In genomic region chr17:4420692-4421131, GRCh38 we compare ENCODE assay signal across 8 cellular contexts. TPM values are rescaled to one million over a fixed set of nuclear protein-coding genes. Genes with fewer than 3 reads are reported as not detected.
DNase-seq lines count a peak whose midpoint lies in the region; ATAC-seq and TF ChIP-seq lines count a peak whose summit lies in the region.

No MANE protein-coding gene starts in this region.

- H3K27ac ChIP-seq in MM.1S (ENCODE audit: low read length) (no peak overlapping the region), SJSA1 (no peak overlapping the region)

- DNase-seq in GDM1 (lab: John Stamatoyannopoulos, UW) (peak; percentile 77), MM.1S (peak; percentile 87), SJSA1 (ENCODE audit: low read depth in 1 of 2, low spot score in 2 of 2) (peak; percentile 31 to 50), glutamatergic neuron (peak; percentile 54), pons (ENCODE audit: low spot score) (peak; percentile 86)
- DNase-seq in activated naive CD4-positive, alpha-beta T cell treated with anti-CD3 and anti-CD28 coated beads, Interleukin-2, amount 50 U/mL, for 72 hours (ENCODE audit: low spot score in 2 of 2), result peak in 1 of 2 donors; percentile 66

- peak overlapping the region; percentile 61 for H3K4me2 ChIP-seq in MM.1S (ENCODE audit: low read depth, low read length)

- H3K9me3 Mint-ChIP-seq in activated naive CD4-positive, alpha-beta T cell treated with anti-CD3 and anti-CD28 coated beads, Interleukin-2, amount 50 U/mL, for 72 hours, result no peaks in the 10 kb centered on the region
- H3K9me3 Mint-ChIP-seq in glutamatergic neuron (ENCODE audit: unreplicated experiment), result peaks cover 3% of the 10 kb centered on the region

- H3K27me3 ChIP-seq in MM.1S (replicated peaks; ENCODE audit: insufficient read depth, low read length) (no peaks in the 10 kb centered on the region), SJSA1 (replicated peaks) (no peaks in the 10 kb centered on the region)

- H3K27ac Mint-ChIP-seq in activated naive CD4-positive, alpha-beta T cell treated with anti-CD3 and anti-CD28 coated beads, Interleukin-2, amount 50 U/mL, for 72 hours, result no peak overlapping the region
- H3K27ac Mint-ChIP-seq in glutamatergic neuron (ENCODE audit: unreplicated experiment), result no peak overlapping the region

- peak; percentile 93 to 96 for ATAC-seq in activated naive CD4-positive, alpha-beta T cell treated with anti-CD3 and anti-CD28 coated beads, Interleukin-2, amount 50 U/mL, for 72 hours
- ATAC-seq in GM19455 (IDR thresholded peaks at IDR 0.05; ENCODE audit: unreplicated experiment), result no peak
- ATAC-seq in HG02610 (IDR thresholded peaks at IDR 0.05; ENCODE audit: unreplicated experiment), result no peak

- H3K27me3 Mint-ChIP-seq in glutamatergic neuron (ENCODE audit: unreplicated experiment), result no peaks in the 10 kb centered on the region

- H3K4me1 Mint-ChIP-seq in glutamatergic neuron (ENCODE audit: low read depth, unreplicated experiment), result peaks cover 7% of the 10 kb centered on the region

- no peak overlapping the region for H3K4me3 Mint-ChIP-seq in glutamatergic neuron (ENCODE audit: unreplicated experiment)

- no peaks in the 10 kb centered on the region for H3K36me3 Mint-ChIP-seq in activated naive CD4-positive, alpha-beta T cell treated with anti-CD3 and anti-CD28 coated beads, Interleukin-2, amount 50 U/mL, for 72 hours
- H3K36me3 Mint-ChIP-seq in glutamatergic neuron (ENCODE audit: unreplicated experiment), result no peaks in the 10 kb centered on the region

- peak overlapping the region; percentile 51 for H2AFZ ChIP-seq in MM.1S (ENCODE audit: low read length)

- peak; percentile 86 for TF ChIP-seq CTCF in MM.1S (IDR thresholded peaks at IDR 0.05; ENCODE audit: low read length)
- peak; percentile 91 for TF ChIP-seq CTCF in glutamatergic neuron (IDR thresholded peaks at IDR 0.05; ENCODE audit: partially characterized antibody, unreplicated experiment)

- no peaks in the 10 kb centered on the region for H3K9me2 ChIP-seq in MM.1S (replicated peaks; ENCODE audit: insufficient read depth, low read length)

- H3K36me3 ChIP-seq in MM.1S (replicated peaks; ENCODE audit: insufficient read depth, low read length), result no peaks in the 10 kb centered on the region
- H3K36me3 ChIP-seq in SJSA1, result no peaks in the 10 kb centered on the region

- no peaks in the 10 kb centered on the region for H3F3A ChIP-seq in MM.1S (ENCODE audit: insufficient read depth, low read length)

- peak overlapping the region; percentile 7; the same call in 1 of the 2 replicates for H3K4me3 ChIP-seq in MM.1S (ENCODE audit: low read length)
- H3K4me3 ChIP-seq in SJSA1, result no peak overlapping the region

- no peaks in the 10 kb centered on the region for H3K9me3 ChIP-seq in MM.1S (replicated peaks; ENCODE audit: insufficient read depth, low read length)
- no peaks in the 10 kb centered on the region for H3K9me3 ChIP-seq in SJSA1 (replicated peaks)

- H3K9ac ChIP-seq in MM.1S (ENCODE audit: low read length), result no peak overlapping the region

- H3K79me2 ChIP-seq in MM.1S (ENCODE audit: low read length), result no peaks in the 10 kb centered on the region

- H4K20me1 ChIP-seq in MM.1S (ENCODE audit: insufficient read depth, low read length), result no peaks in the 10 kb centered on the region

- H3K4me1 ChIP-seq in MM.1S (ENCODE audit: low read length) (no peaks in the 10 kb centered on the region), SJSA1 (replicated peaks) (no peaks in the 10 kb centered on the region)

RNA-seq across cellular contexts. Expression of gene SPNS3, which starts 13.0 kb away (rescaled TPM):
- total RNA-seq in SJSA1 (2014; rRNA removed; shearing (Covaris generic)), result not detected in 2 replicates
- total RNA-seq in activated naive CD4-positive, alpha-beta T cell treated with anti-CD3 and anti-CD28 coated beads, Interleukin-2, amount 50 U/mL, for 72 hours, result 1 to 10 TPM; 4.4 to 8.7 TPM
- not detected for total RNA-seq in glutamatergic neuron (ENCODE audit: unreplicated experiment)

RNA-seq across cellular contexts. Expression of gene UBE2G1, which starts 54.2 kb away (rescaled TPM):
- 39.8 and 50.6 TPM in 2 replicates for total RNA-seq in SJSA1 (2014; rRNA removed; shearing (Covaris generic))
- 10 to 100 TPM; 57.9 to 68.1 TPM for total RNA-seq in activated naive CD4-positive, alpha-beta T cell treated with anti-CD3 and anti-CD28 coated beads, Interleukin-2, amount 50 U/mL, for 72 hours
- 120 TPM for total RNA-seq in glutamatergic neuron (ENCODE audit: unreplicated experiment)

Comparison
In these comparisons a context has a peak if more than half of its experiments do, and no peak if none do; other contexts are left out.
1. ATAC-seq: peak in activated naive CD4-positive, alpha-beta T cell treated with anti-CD3 and anti-CD28 coated beads, Interleukin-2, amount 50 U/mL, for 72 hours (2 of 2); none in GM19455 (single experiment) and HG02610 (single experiment).